In genomic region chr7:70830426-70830825, GRCh38 we compare ENCODE assay signal across 1 cellular context.
TF ChIP-seq lines count a peak whose summit lies in the region.

No MANE protein-coding gene starts in this region.

TF ChIP-seq in HepG2, 621 proteins besides CTCF, POLR2A, EP300 and RAD21 (continued from another document and continues in another):
- no peak for TF ChIP-seq HINFP (CRISPR knock-in tag; IDR thresholded peaks at IDR 0.05; ENCODE audit: low read depth)
- no peak for TF ChIP-seq ARID2 (CRISPR knock-in tag; IDR thresholded peaks at IDR 0.05; ENCODE audit: borderline replicate concordance)
- no peak for TF ChIP-seq CBX2 (IDR thresholded peaks at IDR 0.05; ENCODE audit: low read depth, low read length)
- TF ChIP-seq CBX2 (CRISPR knock-in tag; IDR thresholded peaks at IDR 0.05; ENCODE audit: low read depth), result no peak
- no peak for TF ChIP-seq HOXA5 (CRISPR knock-in tag; IDR thresholded peaks at IDR 0.05)
- no peak for TF ChIP-seq THAP8 (CRISPR knock-in tag; IDR thresholded peaks at IDR 0.05; ENCODE audit: borderline replicate concordance)
- no peak for TF ChIP-seq FLYWCH1 (CRISPR knock-in tag; IDR thresholded peaks at IDR 0.05)
- TF ChIP-seq JDP2 (CRISPR knock-in tag; IDR thresholded peaks at IDR 0.05; ENCODE audit: borderline replicate concordance), result no peak
- TF ChIP-seq CCAR2 (optimal IDR thresholded peaks at IDR 0.05; ENCODE audit: low read depth, low read length), result no peak
- peak; percentile 55 for TF ChIP-seq ISL2 (CRISPR knock-in tag; IDR thresholded peaks at IDR 0.05)
- TF ChIP-seq ZNF230 (CRISPR knock-in tag; IDR thresholded peaks at IDR 0.05), result no peak
- no peak for TF ChIP-seq ZNF737 (CRISPR knock-in tag; IDR thresholded peaks at IDR 0.05; ENCODE audit: borderline replicate concordance)
- TF ChIP-seq SYNCRIP (IDR thresholded peaks at IDR 0.05; ENCODE audit: insufficient read depth, low read depth, low read length), result no peak
- TF ChIP-seq WIZ (CRISPR knock-in tag; IDR thresholded peaks at IDR 0.05), result no peak
- no peak for TF ChIP-seq ZNF781 (CRISPR knock-in tag; IDR thresholded peaks at IDR 0.05; ENCODE audit: borderline replicate concordance, not compliant biosample characterization)
- no peak for TF ChIP-seq ZNF318 (CRISPR knock-in tag; IDR thresholded peaks at IDR 0.05)
- TF ChIP-seq ZNF776 (CRISPR knock-in tag; IDR thresholded peaks at IDR 0.05), result no peak
- TF ChIP-seq MXD3 (CRISPR knock-in tag; IDR thresholded peaks at IDR 0.05), result no peak
- peak; percentile 78 for TF ChIP-seq GATAD2A (CRISPR knock-in tag; IDR thresholded peaks at IDR 0.05)
- TF ChIP-seq ZNF180 (CRISPR knock-in tag; IDR thresholded peaks at IDR 0.05; ENCODE audit: borderline replicate concordance, low read depth), result no peak
- TF ChIP-seq SKI (IDR thresholded peaks at IDR 0.05; ENCODE audit: partially characterized antibody), result peak; percentile 55
- peak; percentile 56 for TF ChIP-seq CEBPG (CRISPR knock-in tag; IDR thresholded peaks at IDR 0.05)
- no peak for TF ChIP-seq ZXDC (CRISPR knock-in tag; IDR thresholded peaks at IDR 0.05)
- TF ChIP-seq FOXM1 (CRISPR knock-in tag; IDR thresholded peaks at IDR 0.05), result no peak
- TF ChIP-seq GTF3A (CRISPR knock-in tag; conservative IDR thresholded peaks at IDR 0.05), result no peak
- no peak for TF ChIP-seq ZBTB2 (CRISPR knock-in tag; IDR thresholded peaks at IDR 0.05; ENCODE audit: low read depth)
- TF ChIP-seq KAT7 (CRISPR knock-in tag; IDR thresholded peaks at IDR 0.05; ENCODE audit: borderline replicate concordance), result no peak
- no peak for TF ChIP-seq ZFP91 (CRISPR knock-in tag; IDR thresholded peaks at IDR 0.05; ENCODE audit: borderline replicate concordance)
- no peak for TF ChIP-seq ZNF710 (CRISPR knock-in tag; IDR thresholded peaks at IDR 0.05; ENCODE audit: borderline replicate concordance)
- no peak for TF ChIP-seq POGK (CRISPR knock-in tag; conservative IDR thresholded peaks at IDR 0.05)
- no peak for TF ChIP-seq NFKB2 (CRISPR knock-in tag; IDR thresholded peaks at IDR 0.05; ENCODE audit: borderline replicate concordance)
